In genomic region chr17:44065668-44066203, GRCh38 we compare ENCODE assay signal across 8 cellular contexts. TPM values are rescaled to one million over a fixed set of nuclear protein-coding genes. Genes with fewer than 3 reads are reported as not detected.
DNase-seq lines count a peak whose midpoint lies in the region; ATAC-seq and TF ChIP-seq lines count a peak whose summit lies in the region.

No MANE protein-coding gene starts in this region.

- H3K27me3 ChIP-seq in ACC112 (ENCODE audit: insufficient read depth, low read length) (no peaks in the 10 kb centered on the region), adrenal gland (no peaks in the 10 kb centered on the region), kidney epithelial cell (ENCODE audit: control insufficient read depth, insufficient read depth, low read length) (no peaks in the 10 kb centered on the region), subcutaneous abdominal adipose tissue (ENCODE audit: control insufficient read depth in 5 of 5, insufficient read depth in 4 of 5, low read length in 5 of 5) (no peaks in the 10 kb centered on the region)

- no peak for TF ChIP-seq POLR2A in adrenal gland (IDR thresholded peaks at IDR 0.05)

- peak overlapping the region; percentile 51 to 96 (median 93) for H3K27ac Mint-ChIP-seq in IgD-negative memory B cell

- peaks cover 48% of the 10 kb centered on the region for H3K79me2 ChIP-seq in ACC112 (ENCODE audit: control insufficient read depth, insufficient read depth, low read length, unreplicated experiment)

- intact Hi-C loops in adrenal gland (cut with DNase I) = loop anchor here in 1 of 2 donors (10.0 kb wide), 1 partner anchor 49 kb away; no protein-coding TSS in a partner anchor

- 1 to 5% (median 2%) methylated on average over 9 of the region's 9 CpGs for WGBS in adrenal gland, 4 donors

- peak overlapping the region; percentile 46 for H2AFZ ChIP-seq in ACC112 (ENCODE audit: low read length, unreplicated experiment)

- no peak for DNase-seq in adrenal gland
- DNase-seq in kidney epithelial cell (ENCODE audit: low read depth) = no peak
- no peak for DNase-seq in COR-L47 (lab: John Stamatoyannopoulos, UW)
- DNase-seq in NCI-H128 (lab: John Stamatoyannopoulos, UW; ENCODE audit: unreplicated experiment) = no peak

- H3K27ac ChIP-seq in ACC112 (ENCODE audit: low read depth, low read length) (peak overlapping the region; percentile 92), adrenal gland (peak overlapping the region; percentile 88 to 98 (median 91)), subcutaneous abdominal adipose tissue (ENCODE audit: low read depth, low read length) (peak overlapping the region; percentile 88)

- H3K4me1 ChIP-seq in ACC112 (ENCODE audit: control insufficient read depth, insufficient read depth, low read length, unreplicated experiment) (peaks cover 19% of the 10 kb centered on the region), adrenal gland (replicated peaks in 1 of 2) (peaks cover 13 to 36% of the 10 kb centered on the region in 2 donors), subcutaneous abdominal adipose tissue (ENCODE audit: control insufficient read depth in 5 of 5, insufficient read depth in 5 of 5, low read length in 5 of 5) (peaks cover 3 to 31% (median 24%) of the 10 kb centered on the region in 5 donors)

- H3K4me3 Mint-ChIP-seq in IgD-negative memory B cell = peak overlapping the region; percentile 84 to 93 (median 92)

- no peak for ATAC-seq in HG03439 (IDR thresholded peaks at IDR 0.05; ENCODE audit: unreplicated experiment)

- H3K4me3 ChIP-seq in ACC112 (ENCODE audit: low read depth, low read length) (peak overlapping the region; percentile 98), adrenal gland (peak overlapping the region in 3 of 4 donors; percentile 73 to 81 (median 74)), kidney epithelial cell (ENCODE audit: low read depth, low read length) (peak overlapping the region; percentile 74), subcutaneous abdominal adipose tissue (ENCODE audit: low read depth in 1 of 5, low read length in 5 of 5) (peak overlapping the region; percentile 72 to 86 (median 78))

- no peaks in the 10 kb centered on the region for H3K9me3 Mint-ChIP-seq in IgD-negative memory B cell

- TF ChIP-seq CTCF in adrenal gland (IDR thresholded peaks at IDR 0.05) (no peak), kidney epithelial cell (IDR thresholded peaks at IDR 0.05; ENCODE audit: insufficient read depth, low read length, poor library complexity, severe bottlenecking) (no peak)

- no peaks in the 10 kb centered on the region for H3K27me3 Mint-ChIP-seq in IgD-negative memory B cell

- peaks cover 16 to 32% (median 23%) of the 10 kb centered on the region in 3 donors for H3K4me1 Mint-ChIP-seq in IgD-negative memory B cell

- H3K36me3 Mint-ChIP-seq in IgD-negative memory B cell = no peaks in the 10 kb centered on the region

- H3K9me3 ChIP-seq in adrenal gland (replicated peaks in 1 of 3) (no peaks in the 10 kb centered on the region), subcutaneous abdominal adipose tissue (ENCODE audit: control insufficient read depth in 5 of 5, low read length in 5 of 5) (no peaks in the 10 kb centered on the region)

- H3K36me3 ChIP-seq in ACC112 (ENCODE audit: insufficient read depth, low read length) = peaks cover 9% of the 10 kb centered on the region; the same call in 1 of the 2 replicates
- peaks cover 0 to 21% of the 10 kb centered on the region in 2 donors for H3K36me3 ChIP-seq in adrenal gland (replicated peaks in 1 of 2)
- no peaks in the 10 kb centered on the region for H3K36me3 ChIP-seq in kidney epithelial cell (ENCODE audit: control insufficient read depth, insufficient read depth, low read length)
- peaks cover 6 to 24% (median 15%) of the 10 kb centered on the region in 5 donors for H3K36me3 ChIP-seq in subcutaneous abdominal adipose tissue (ENCODE audit: control insufficient read depth in 5 of 5, insufficient read depth in 5 of 5, low read length in 5 of 5)

- peak overlapping the region; percentile 76 to 86 (median 80) for H3K9ac ChIP-seq in subcutaneous abdominal adipose tissue (ENCODE audit: low read length in 5 of 5)

RNA-seq across cellular contexts. Expression of gene LSM12, which starts 0.7 kb away (rescaled TPM):
- polyA plus RNA-seq in IgD-negative memory B cell (73.4 TPM), adrenal gland (10 to 100 TPM; 28.9 to 54.7 (median 37.0) TPM)
- total RNA-seq in adrenal gland (10 to 100 TPM; 19.8 to 53.0 (median 40.0) TPM), kidney epithelial cell (39.1 and 52.7 TPM in 2 replicates)

RNA-seq across cellular contexts. Expression of gene G6PC3, which starts 4.8 kb away (rescaled TPM):
- polyA plus RNA-seq in IgD-negative memory B cell (22.5 TPM), adrenal gland (100 to 1,000 TPM in 2 of 3 donors, 10 to 100 TPM in 1; 95.0 to 254 (median 207) TPM)
- total RNA-seq in adrenal gland (100 to 1,000 TPM in 2 of 8 donors, 10 to 100 TPM in 6; 51.2 to 114 (median 80.9) TPM), kidney epithelial cell (37.5 and 53.9 TPM in 2 replicates)

RNA-seq across cellular contexts. Expression of gene TMEM101, which starts 51.0 kb away (rescaled TPM):
- 24.6 TPM for polyA plus RNA-seq in IgD-negative memory B cell
- 10 to 100 TPM; 20.4 to 51.9 (median 34.7) TPM for total RNA-seq in adrenal gland
- 10 to 100 TPM; 12.4 to 19.1 (median 12.7) TPM for polyA plus RNA-seq in adrenal gland
- total RNA-seq in kidney epithelial cell = 37.8 and 52.4 TPM in 2 replicates

RNA-seq across cellular contexts. Expression of gene HDAC5, which starts 57.7 kb away (rescaled TPM):
- polyA plus RNA-seq in IgD-negative memory B cell (49.5 TPM), adrenal gland (100 to 1,000 TPM in 1 of 3 donors, 10 to 100 TPM in 1, 1 to 10 TPM in 1; 4.8 to 102 (median 83.0) TPM)
- total RNA-seq in adrenal gland (100 to 1,000 TPM in 3 of 8 donors, 10 to 100 TPM in 5; 15.1 to 144 (median 73.0) TPM), kidney epithelial cell (32.5 and 37.7 TPM in 2 replicates)
